In the genomic region with DNA sequence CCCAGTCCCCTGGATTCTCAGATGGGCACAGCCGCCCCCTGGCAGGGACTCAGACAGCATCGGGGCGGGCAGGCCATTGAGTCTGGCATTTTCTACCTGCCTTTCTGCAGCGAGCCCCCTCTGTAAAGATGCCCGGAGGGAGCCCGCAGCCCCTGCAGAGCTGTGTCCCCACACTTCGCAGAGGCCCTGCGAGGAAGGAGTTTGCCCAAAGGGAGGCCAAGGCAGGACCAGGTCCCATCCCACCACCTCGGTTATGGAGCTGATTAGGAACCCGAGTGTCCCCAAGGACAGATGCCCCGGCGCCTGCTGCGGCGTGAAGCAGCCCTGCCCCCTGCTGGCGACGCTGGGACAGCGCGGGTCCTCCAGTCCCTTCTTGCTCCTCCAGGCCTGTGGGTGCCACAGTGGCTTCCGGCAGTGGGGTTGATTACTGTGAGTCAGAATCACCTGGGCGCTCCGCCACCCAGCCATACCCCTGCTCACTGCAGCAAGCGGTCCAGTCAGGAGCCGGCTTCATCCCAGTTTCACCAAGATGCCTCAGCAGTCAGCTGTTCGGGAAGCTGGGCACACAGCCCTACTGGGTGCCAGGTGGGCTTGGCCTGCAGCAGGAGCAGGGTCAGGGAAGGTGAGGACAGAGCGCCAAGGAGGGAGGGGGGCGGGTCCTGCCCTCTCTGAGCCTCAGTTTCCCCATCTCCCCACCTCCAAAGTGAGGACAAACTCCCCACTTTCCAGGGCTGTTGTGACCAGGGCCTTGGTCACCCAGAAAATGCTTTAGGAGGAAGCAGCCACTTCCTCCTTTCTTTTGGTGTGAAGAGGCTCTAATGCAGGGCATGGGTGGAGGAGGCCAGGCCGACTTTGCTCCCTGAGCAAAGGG, we compare ENCODE assay signal across 8 cellular contexts.
A peak's percentile ranks its signal among the peaks of the same experiment; 100 is the strongest.
DNase-seq lines count a peak whose midpoint lies in the region; ATAC-seq and TF ChIP-seq lines count a peak whose summit lies in the region.

No MANE protein-coding gene starts in this region.

- H3K9me3 ChIP-seq in Caco-2, result peaks cover 2% of the 10 kb centered on the region
- H3K9me3 ChIP-seq in SJCRH30 (replicated peaks), result no peaks in the 10 kb centered on the region

- 0 out of 2 replicates have a peak, but pooled peaks cover 2% of the 10 kb centered on the region for H3K4me1 ChIP-seq in Caco-2
- H3K4me1 ChIP-seq in SJCRH30, result peaks cover 19% of the 10 kb centered on the region

- no peaks in the 10 kb centered on the region for H3K9me3 Mint-ChIP-seq in Caco-2 (ENCODE audit: unreplicated experiment)

- peak; percentile 84 to 85 for DNase-seq in Caco-2
- peak; percentile 82 for DNase-seq in LoVo (ENCODE audit: low spot score)
- peak; percentile 87 to 92 for DNase-seq in SJCRH30
- peak; percentile 66 for DNase-seq in activated gamma-delta T cell (lab: John Stamatoyannopoulos, UW)
- DNase-seq in foreskin fibroblast, result peak; percentile 80 to 93
- peak; percentile 79 for DNase-seq in occipital lobe (lab: John Stamatoyannopoulos, UW)
- peak; percentile 91 for DNase-seq in superior temporal gyrus (ENCODE audit: extremely low spot score)

- H3K27ac Mint-ChIP-seq in Caco-2 (ENCODE audit: unreplicated experiment), result no peak overlapping the region

- H3K27me3 ChIP-seq in Caco-2 (replicated peaks; ENCODE audit: control insufficient read depth, insufficient read depth, low read length) (no peaks in the 10 kb centered on the region), SJCRH30 (no peaks in the 10 kb centered on the region)

- intact Hi-C loops in Caco-2 (cut with micrococcal nuclease; ENCODE audit: unreplicated experiment), result loop anchor here (5.0 kb wide), 2 partner anchors 116 to 226 kb away; partner anchors contain the start of gene RXRA

- peak; percentile 76 for ATAC-seq in GM21528 (IDR thresholded peaks at IDR 0.05; ENCODE audit: low FRiP score, unreplicated experiment)

- H3K27me3 Mint-ChIP-seq in Caco-2 (ENCODE audit: insufficient read depth, unreplicated experiment), result no peaks in the 10 kb centered on the region

- no peak overlapping the region for H3K4me3 ChIP-seq in Caco-2 (ENCODE audit: low read depth, low read length)
- H3K4me3 ChIP-seq in SJCRH30, result no peak overlapping the region
- H3K4me3 ChIP-seq in foreskin fibroblast (ENCODE audit: low read depth in 1 of 2, low read length in 2 of 2), result no peak overlapping the region

- POLR2A ChIA-PET in Caco-2 (lab: Charles Lee), result no interaction called here

- BruUV-seq in Caco-2 (replicated peaks; lab: Mats Ljungman, UMichigan), result no TSS peak

- H3K36me3 ChIP-seq in Caco-2 (ENCODE audit: control insufficient read depth, insufficient read depth, low read length), result no peaks in the 10 kb centered on the region
- no peaks in the 10 kb centered on the region for H3K36me3 ChIP-seq in SJCRH30

- no peaks in the 10 kb centered on the region for H3K4me1 Mint-ChIP-seq in Caco-2 (ENCODE audit: low read depth, unreplicated experiment)

- peaks cover 48% of the 10 kb centered on the region for H3K36me3 Mint-ChIP-seq in Caco-2 (ENCODE audit: insufficient read depth, unreplicated experiment)

- no peak overlapping the region for H3K27ac ChIP-seq in SJCRH30

- CTCF ChIA-PET in Caco-2 (lab: Charles Lee), result interaction anchor here (0.6 to 2.2 kb wide), 14 partner anchors 8 to 279 kb away, joined by 3 to 46 read pairs (median 4); no protein-coding TSS in a partner anchor

- no peak overlapping the region for H3K4me3 Mint-ChIP-seq in Caco-2 (ENCODE audit: unreplicated experiment)

- TF ChIP-seq CTCF in Caco-2 (IDR thresholded peaks at IDR 0.05; ENCODE audit: insufficient read depth in 1 of 2, low read depth in 1 of 2, low read length in 1 of 2, severe bottlenecking in 1 of 2, unreplicated experiment in 1 of 2) (peak; percentile 93 to 97), foreskin fibroblast (IDR thresholded peaks at IDR 0.05; ENCODE audit: low read depth, low read length) (peak; percentile 94)
